In the genomic region with DNA sequence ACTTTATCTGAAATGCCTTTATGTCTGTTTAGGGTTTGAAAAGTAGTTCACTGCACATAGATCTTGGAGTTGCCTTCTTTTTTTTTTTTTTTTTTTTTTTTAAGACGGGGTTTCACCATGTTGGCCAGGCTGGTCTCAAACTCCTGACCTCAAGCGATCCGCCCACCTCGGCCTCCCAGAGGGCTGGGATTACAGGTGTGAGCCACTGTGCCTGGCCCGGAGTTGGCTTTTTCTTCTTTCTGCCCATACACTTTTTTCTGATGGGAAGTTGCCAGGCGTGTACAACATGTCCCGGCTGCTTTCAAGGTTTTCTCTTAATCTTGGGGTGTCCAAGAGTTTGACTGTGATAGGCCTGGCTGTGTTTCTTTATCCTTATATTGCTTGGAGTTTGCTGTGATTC, we compare ENCODE assay signal across 28 cellular contexts.
"Had no signal": no experiment of that assay in that cellular context is flagged by ENCODE, and none has a peak within 500 bp of the region (broad histone marks: within the 10 kb centered on the region; RNA-seq: fewer than 3 reads in every experiment).

No MANE protein-coding gene starts in this region.

- H3K9me3 ChIP-seq: gastroesophageal sphincter, left lung, neutrophil, pancreas, psoas muscle, testis, uterus had no signal

- ATAC-seq: activated CD4-positive, alpha-beta T cell treated with anti-CD3 and anti-CD28 coated beads for 36 hours; activated CD8-positive, alpha-beta memory T cell treated with anti-CD3 and anti-CD28 coated beads, Interleukin-2, amount 10 ng/mL, durations not matched to agents 7 days and 5 days; activated CD8-positive, alpha-beta T cell treated with anti-CD3 and anti-CD28 coated beads, Interleukin-2, amount 10 ng/mL, durations not matched to agents 7 days and 5 days; gastroesophageal sphincter; left lung; pancreas; psoas muscle; SK-N-SH treated with all-trans-retinoic acid at 6 μM for 48 hours; stimulated activated naive CD8-positive, alpha-beta T cell treated with anti-CD3 and anti-CD28 coated beads, Interleukin-15, Interleukin-2, amounts not matched to agents 100 U/mL and 50 U/mL, for 24 hours; T-helper 17 cell had no signal

- H3K27me3 ChIP-seq: brain microvascular endothelial cell, dorsolateral prefrontal cortex, gastroesophageal sphincter, left lung, neutrophil, pancreas, testis, uterus had no signal

- H3K27ac ChIP-seq: brain microvascular endothelial cell, coronary artery, dorsolateral prefrontal cortex, gastroesophageal sphincter, left lung, neutrophil, pancreas, psoas muscle, testis, uterus had no signal

- H3K36me3 ChIP-seq: brain microvascular endothelial cell, gastroesophageal sphincter, left lung, neutrophil, pancreas, uterus had no signal

- H3K4me3 ChIP-seq: coronary artery, dorsolateral prefrontal cortex, gastroesophageal sphincter, left lung, pancreas, psoas muscle, testis, uterus had no signal

- H3K4me1 ChIP-seq: gastroesophageal sphincter, left lung, pancreas, psoas muscle, uterus had no signal

- DNase-seq: activated B cell treated with CpG ODN at 0.5 μM for 24 hours; activated CD4-positive, alpha-beta T cell treated with anti-CD3 and anti-CD28 coated beads for 36 hours; activated CD8-positive, alpha-beta memory T cell treated with anti-CD3 and anti-CD28 coated beads, Interleukin-2, amount 10 ng/mL, durations not matched to agents 7 days and 5 days; activated CD8-positive, alpha-beta T cell treated with anti-CD3 and anti-CD28 coated beads, Interleukin-2, amount 10 ng/mL, durations not matched to agents 7 days and 5 days; activated effector memory CD4-positive, alpha-beta T cell treated with anti-CD3 and anti-CD28 coated beads, Interleukin-2, amount 50 U/mL, for 16 hours; anterior cingulate cortex; brain microvascular endothelial cell; effector memory CD4-positive, alpha-beta T cell; hippocampal formation; immature natural killer cell; kidney glomerular epithelial cell; naive B cell; nephron progenitor cell; stimulated activated CD4-positive, alpha-beta T cell treated with anti-CD3 and anti-CD28 coated beads, Interleukin-2, amount 100 ng/mL, for 48 hours; T1000; testis; trophoblast cell; uterus had no signal
